24 cellular contexts compared by ENCODE assay signal in genomic region chr17:53227101-53227500, GRCh38.
"Had no signal": no experiment of that assay in that cellular context is flagged by ENCODE, and none has a peak within 500 bp of the region (broad histone marks: within the 10 kb centered on the region; RNA-seq: fewer than 3 reads in every experiment).

No MANE protein-coding gene starts in this region.

- H3K9ac ChIP-seq: parathyroid adenoma had no signal

- FAIRE-seq: keratinocyte had no signal

- H3K36me3 ChIP-seq: left lung, lower lobe of right lung, right atrium auricular region, right lobe of liver, stomach, thyroid gland, transverse colon, upper lobe of left lung, vagina had no signal

- H3K27ac ChIP-seq: left lung, lower lobe of right lung, parathyroid adenoma, right atrium auricular region, right lobe of liver, stomach, testis, thyroid gland, transverse colon, upper lobe of left lung, vagina had no signal

- ATAC-seq: left colon; left lung; lower lobe of right lung; naive thymus-derived CD8-positive, alpha-beta T cell; stimulated activated naive B cell treated with anti-CD40 and anti-IgM and Interleukin-4, amounts not matched to agents 10 μg/mL and 1 μg/mL and 100 μg/mL, for 72 hours; stimulated activated naive CD8-positive, alpha-beta T cell treated with anti-CD3 and anti-CD28 coated beads, Interleukin-15, Interleukin-2, amounts not matched to agents 100 U/mL and 50 U/mL, for 24 hours had no signal

- H3K4me1 ChIP-seq: left lung, lower lobe of right lung, parathyroid adenoma, right atrium auricular region, right lobe of liver, stomach, testis, thyroid gland, transverse colon, upper lobe of left lung, vagina had no signal

- H3K9me3 ChIP-seq: left lung, lower lobe of right lung, right lobe of liver, stomach, testis, thyroid gland, transverse colon, upper lobe of left lung, vagina had no signal

- DNase-seq: hippocampal formation; left colon; left lung; lower lobe of right lung; mammary epithelial cell; mesenchymal stem cell; naive thymus-derived CD8-positive, alpha-beta T cell; nucleus accumbens; right lobe of liver; stimulated activated CD4-positive, alpha-beta T cell treated with anti-CD3 and anti-CD28 coated beads, Interleukin-12 subunit alpha, Interleukin-12 subunit beta, amount 100 ng/mL, for 4 hours; stimulated activated CD4-positive, alpha-beta T cell treated with anti-CD3 and anti-CD28 coated beads, Interleukin-15, amount 100 ng/mL, for 24 hours; stimulated activated CD4-positive, alpha-beta T cell treated with anti-CD3 and anti-CD28 coated beads, Interleukin-2, amount 100 ng/mL, for 24 hours; stimulated activated CD4-positive, alpha-beta T cell treated with anti-CD3 and anti-CD28 coated beads, Interleukin-4, amount 100 ng/mL, for 1 hour; stimulated activated naive B cell treated with anti-CD40 and anti-IgM and Interleukin-4, amounts not matched to agents 10 μg/mL and 1 μg/mL and 100 μg/mL, for 72 hours; stimulated activated naive CD8-positive, alpha-beta T cell treated with anti-CD3 and anti-CD28 coated beads, Interleukin-15, Interleukin-2, amounts not matched to agents 100 U/mL and 50 U/mL, for 24 hours; stomach; testis; thyroid gland; transverse colon; upper lobe of left lung had no signal

- H2AFZ ChIP-seq: parathyroid adenoma had no signal

- H3K79me2 ChIP-seq: parathyroid adenoma had no signal

- H3K4me3 ChIP-seq: left lung, lower lobe of right lung, right atrium auricular region, right lobe of liver, stomach, testis, thyroid gland, transverse colon, upper lobe of left lung, vagina had no signal

- H3K27me3 ChIP-seq: left lung, right atrium auricular region, right lobe of liver, stomach, testis, thyroid gland, transverse colon, upper lobe of left lung, vagina had no signal
